15 cellular contexts compared by ENCODE assay signal in the genomic region with DNA sequence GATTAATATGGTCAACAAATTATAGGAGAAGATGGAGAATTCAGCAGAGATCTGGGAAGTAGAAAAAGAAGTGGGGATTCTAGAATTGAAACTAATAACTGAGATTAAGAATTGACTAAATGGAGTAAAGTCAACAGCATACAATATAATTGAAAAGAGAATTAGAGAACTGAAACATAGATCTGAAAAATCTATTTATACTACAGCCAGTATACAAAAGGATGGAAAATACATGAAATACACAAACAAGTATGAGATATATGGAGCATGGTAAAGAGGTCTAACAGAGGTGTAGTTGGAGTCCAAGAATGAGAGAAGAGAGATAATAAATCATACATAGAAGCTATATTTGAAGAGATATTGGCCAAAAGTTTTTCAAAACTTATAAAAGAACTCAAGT.
"Had no signal": no experiment of that assay in that cellular context is flagged by ENCODE, and none has a peak within 500 bp of the region (broad histone marks: within the 10 kb centered on the region; RNA-seq: fewer than 3 reads in every experiment).

No MANE protein-coding gene starts in this region.

- ATAC-seq: activated CD4-positive, alpha-beta T cell treated with anti-CD3 and anti-CD28 coated beads for 36 hours; gastrocnemius medialis; right lobe of liver; stimulated activated naive CD8-positive, alpha-beta T cell treated with anti-CD3 and anti-CD28 coated beads, Interleukin-15, Interleukin-2, amounts not matched to agents 100 U/mL and 50 U/mL, for 24 hours had no signal

- H3K27me3 Mint-ChIP-seq: activated CD4-positive, alpha-beta memory T cell treated with anti-CD3 and anti-CD28 coated beads, Interleukin-2, amount 10 ng/mL, durations not matched to agents 7 days and 5 days; activated CD4-positive, alpha-beta T cell treated with anti-CD3 and anti-CD28 coated beads for 36 hours; activated T-cell treated with anti-CD3 and anti-CD28 coated beads, Interleukin-2, amount 50 U/mL, for 24 hours had no signal

- H3K4me3 ChIP-seq: adrenal gland, cardiac muscle cell, dorsolateral prefrontal cortex, gastrocnemius medialis, prostate gland, right lobe of liver, smooth muscle cell, transverse colon had no signal

- H3K27ac ChIP-seq: adrenal gland, cardiac muscle cell, dorsolateral prefrontal cortex, gastrocnemius medialis, prostate gland, right lobe of liver, transverse colon had no signal

- H3K4me2 ChIP-seq: smooth muscle cell had no signal

- H3K27me3 ChIP-seq: adrenal gland, cardiac muscle cell, dorsolateral prefrontal cortex, gastrocnemius medialis, right lobe of liver, transverse colon had no signal

- H3K4me3 Mint-ChIP-seq: activated CD4-positive, alpha-beta memory T cell treated with anti-CD3 and anti-CD28 coated beads, Interleukin-2, amount 10 ng/mL, durations not matched to agents 7 days and 5 days; activated CD4-positive, alpha-beta T cell treated with anti-CD3 and anti-CD28 coated beads for 36 hours; activated naive CD4-positive, alpha-beta T cell treated with anti-CD3 and anti-CD28 coated beads, Interleukin-2, amount 10 ng/mL, durations not matched to agents 7 days and 5 days; activated T-cell treated with anti-CD3 and anti-CD28 coated beads, Interleukin-2, amount 50 U/mL, for 24 hours; endodermal cell had no signal

- H3K36me3 ChIP-seq: adrenal gland, cardiac muscle cell, gastrocnemius medialis, prostate gland, transverse colon had no signal

- DNase-seq: activated CD4-positive, alpha-beta memory T cell treated with anti-CD3 and anti-CD28 coated beads, Interleukin-2, amount 10 ng/mL, durations not matched to agents 7 days and 5 days; activated CD4-positive, alpha-beta T cell treated with anti-CD3 and anti-CD28 coated beads for 36 hours; activated naive CD4-positive, alpha-beta T cell treated with anti-CD3 and anti-CD28 coated beads, Interleukin-2, amount 10 ng/mL, durations not matched to agents 7 days and 5 days; activated T-cell treated with anti-CD3 and anti-CD28 coated beads, Interleukin-2, amount 50 U/mL, for 24 hours; adrenal gland; dorsolateral prefrontal cortex; endodermal cell; gastrocnemius medialis; midbrain; right lobe of liver; stimulated activated naive CD8-positive, alpha-beta T cell treated with anti-CD3 and anti-CD28 coated beads, Interleukin-15, Interleukin-2, amounts not matched to agents 100 U/mL and 50 U/mL, for 24 hours; transverse colon had no signal

- H3K27ac Mint-ChIP-seq: activated CD4-positive, alpha-beta memory T cell treated with anti-CD3 and anti-CD28 coated beads, Interleukin-2, amount 10 ng/mL, durations not matched to agents 7 days and 5 days; activated CD4-positive, alpha-beta T cell treated with anti-CD3 and anti-CD28 coated beads for 36 hours; activated naive CD4-positive, alpha-beta T cell treated with anti-CD3 and anti-CD28 coated beads, Interleukin-2, amount 10 ng/mL, durations not matched to agents 7 days and 5 days; activated T-cell treated with anti-CD3 and anti-CD28 coated beads, Interleukin-2, amount 50 U/mL, for 24 hours; endodermal cell had no signal

- H3K4me1 Mint-ChIP-seq: activated CD4-positive, alpha-beta memory T cell treated with anti-CD3 and anti-CD28 coated beads, Interleukin-2, amount 10 ng/mL, durations not matched to agents 7 days and 5 days; activated CD4-positive, alpha-beta T cell treated with anti-CD3 and anti-CD28 coated beads for 36 hours; activated naive CD4-positive, alpha-beta T cell treated with anti-CD3 and anti-CD28 coated beads, Interleukin-2, amount 10 ng/mL, durations not matched to agents 7 days and 5 days had no signal

- H3K9me3 ChIP-seq: adrenal gland, gastrocnemius medialis, prostate gland, right lobe of liver, transverse colon had no signal

- H3K4me1 ChIP-seq: adrenal gland, gastrocnemius medialis, prostate gland, right lobe of liver, transverse colon had no signal

- H3K9me3 Mint-ChIP-seq: activated CD4-positive, alpha-beta memory T cell treated with anti-CD3 and anti-CD28 coated beads, Interleukin-2, amount 10 ng/mL, durations not matched to agents 7 days and 5 days; activated naive CD4-positive, alpha-beta T cell treated with anti-CD3 and anti-CD28 coated beads, Interleukin-2, amount 10 ng/mL, durations not matched to agents 7 days and 5 days had no signal

- H3K36me3 Mint-ChIP-seq: activated naive CD4-positive, alpha-beta T cell treated with anti-CD3 and anti-CD28 coated beads, Interleukin-2, amount 10 ng/mL, durations not matched to agents 7 days and 5 days had no signal
